In genomic region chr5:61331407-61332368, GRCh38 we compare ENCODE assay signal across 1 cellular context.
TF ChIP-seq lines count a peak whose summit lies in the region.

ZSWIM6 (plus strand) TSS chr5:61332258; CDS start chr5:61332273, 15 bp downstream.

TF ChIP-seq in WTC11, 78 proteins besides CTCF, POLR2A, EP300 and RAD21 (continued from another document and continues in another):
- TF ChIP-seq STAT6 (CRISPR knock-in tag; conservative IDR thresholded peaks at IDR 0.05; ENCODE audit: low read depth): no peak
- no peak for TF ChIP-seq MLX (CRISPR knock-in tag; IDR thresholded peaks at IDR 0.05)
- TF ChIP-seq NFYB (CRISPR knock-in tag; conservative IDR thresholded peaks at IDR 0.05; ENCODE audit: low read depth): no peak
- TF ChIP-seq RORB (CRISPR knock-in tag; IDR thresholded peaks at IDR 0.05): no peak
- TF ChIP-seq NR1H2 (CRISPR knock-in tag; IDR thresholded peaks at IDR 0.05): no peak
- no peak for TF ChIP-seq NFE2L1 (CRISPR knock-in tag; IDR thresholded peaks at IDR 0.05)
- no peak for TF ChIP-seq E2F4 (CRISPR knock-in tag; IDR thresholded peaks at IDR 0.05; ENCODE audit: borderline replicate concordance, low read depth)
- no peak for TF ChIP-seq SMAD3 (CRISPR knock-in tag; IDR thresholded peaks at IDR 0.05; ENCODE audit: borderline replicate concordance)
- no peak for TF ChIP-seq MXD4 (CRISPR knock-in tag; IDR thresholded peaks at IDR 0.05; ENCODE audit: borderline replicate concordance)
- no peak for TF ChIP-seq PRRX2 (CRISPR knock-in tag; IDR thresholded peaks at IDR 0.05)
- TF ChIP-seq KAT7 (CRISPR knock-in tag; IDR thresholded peaks at IDR 0.05; ENCODE audit: borderline replicate concordance): no peak
- TF ChIP-seq JAZF1 (CRISPR knock-in tag; IDR thresholded peaks at IDR 0.05): no peak
- no peak for TF ChIP-seq ZNF232 (CRISPR knock-in tag; IDR thresholded peaks at IDR 0.05)
- no peak for TF ChIP-seq IRF1 (CRISPR knock-in tag; IDR thresholded peaks at IDR 0.05)
- no peak for TF ChIP-seq RELA (CRISPR knock-in tag; IDR thresholded peaks at IDR 0.05; ENCODE audit: borderline replicate concordance)
- no peak for TF ChIP-seq MYBL2 (CRISPR knock-in tag; IDR thresholded peaks at IDR 0.05)
- no peak for TF ChIP-seq ZNF416 (CRISPR knock-in tag; IDR thresholded peaks at IDR 0.05)
- TF ChIP-seq HMGXB4 (CRISPR knock-in tag; IDR thresholded peaks at IDR 0.05): no peak
- no peak for TF ChIP-seq AFF4 (CRISPR knock-in tag; IDR thresholded peaks at IDR 0.05; ENCODE audit: borderline replicate concordance)
- no peak for TF ChIP-seq ZNF512 (CRISPR knock-in tag; IDR thresholded peaks at IDR 0.05; ENCODE audit: borderline replicate concordance)
- peak; percentile 79 for TF ChIP-seq SP1 (CRISPR knock-in tag; conservative IDR thresholded peaks at IDR 0.05)
- TF ChIP-seq ZNF396 (CRISPR knock-in tag; IDR thresholded peaks at IDR 0.05; ENCODE audit: borderline replicate concordance): no peak
- TF ChIP-seq EMX1 (CRISPR knock-in tag; IDR thresholded peaks at IDR 0.05): no peak
- TF ChIP-seq ZNF138 (CRISPR knock-in tag; conservative IDR thresholded peaks at IDR 0.05): no peak
- TF ChIP-seq FOXK1 (CRISPR knock-in tag; IDR thresholded peaks at IDR 0.05): peak; percentile 25; the same call in 1 of the 2 replicates
- no peak for TF ChIP-seq ZNF263 (CRISPR knock-in tag; IDR thresholded peaks at IDR 0.05; ENCODE audit: low read depth)
- TF ChIP-seq ZNF671 (CRISPR knock-in tag; IDR thresholded peaks at IDR 0.05): no peak
- TF ChIP-seq E2F5 (CRISPR knock-in tag; IDR thresholded peaks at IDR 0.05): no peak
- TF ChIP-seq ZNF121 (CRISPR knock-in tag; IDR thresholded peaks at IDR 0.05): no peak
- no peak for TF ChIP-seq ZMAT4 (CRISPR knock-in tag; IDR thresholded peaks at IDR 0.05)
- no peak for TF ChIP-seq SMAD4 (CRISPR knock-in tag; IDR thresholded peaks at IDR 0.05)
- peak; percentile 91 for TF ChIP-seq CREM (CRISPR knock-in tag; IDR thresholded peaks at IDR 0.05)
- no peak for TF ChIP-seq SOX15 (CRISPR knock-in tag; IDR thresholded peaks at IDR 0.05)
- TF ChIP-seq ZSCAN18 (CRISPR knock-in tag; IDR thresholded peaks at IDR 0.05): no peak
- TF ChIP-seq USF1 (CRISPR knock-in tag; IDR thresholded peaks at IDR 0.05): no peak
- no peak for TF ChIP-seq ZNF219 (CRISPR knock-in tag; IDR thresholded peaks at IDR 0.05; ENCODE audit: borderline replicate concordance)
- TF ChIP-seq TCF7 (CRISPR knock-in tag; IDR thresholded peaks at IDR 0.05; ENCODE audit: low read depth): no peak
- TF ChIP-seq MAX (CRISPR knock-in tag; IDR thresholded peaks at IDR 0.05): no peak; the same call in 1 of the 2 replicates
- no peak for TF ChIP-seq ZNF281 (CRISPR knock-in tag; IDR thresholded peaks at IDR 0.05)
- no peak for TF ChIP-seq E2F1 (CRISPR knock-in tag; IDR thresholded peaks at IDR 0.05)
